In genomic region chr6:77740380-77740779, GRCh38 we compare ENCODE assay signal across 9 cellular contexts.
A peak's percentile ranks its signal among the peaks of the same experiment; 100 is the strongest.
DNase-seq lines count a peak whose midpoint lies in the region; ATAC-seq and TF ChIP-seq lines count a peak whose summit lies in the region.
"Had no signal": no experiment of that assay in that cellular context is flagged by ENCODE, and none has a peak within 500 bp of the region (broad histone marks: within the 10 kb centered on the region; RNA-seq: fewer than 3 reads in every experiment).

No MANE protein-coding gene starts in this region.

- ATAC-seq in SK-N-SH treated with all-trans-retinoic acid at 6 μM for 48 hours = peak; percentile 43; the same call in 1 of the 3 replicates
- no peak for ATAC-seq in GM21515 (IDR thresholded peaks at IDR 0.05; ENCODE audit: unreplicated experiment)
- ATAC-seq in HG02970 (IDR thresholded peaks at IDR 0.05; ENCODE audit: low FRiP score, unreplicated experiment) = no peak

- DNase-seq in AG08395 (ENCODE audit: low spot score) (peak; percentile 10), H7 (peak; percentile 6), glomerular visceral epithelial cell (ENCODE audit: extremely low spot score) (peak; percentile 21), NCI-H1048 (lab: John Stamatoyannopoulos, UW) (no peak)
- DNase-seq in activated effector memory CD4-positive, alpha-beta T cell treated with anti-CD3 and anti-CD28 coated beads, Interleukin-2, amount 50 U/mL, for 16 hours = no peak
- DNase-seq: NCI-H2029 treated with DMSO at 0.1 percent for 48 hours had no signal

- H3K27me3 ChIP-seq in H7 (ENCODE audit: control insufficient read depth, insufficient read depth, low read length) = no peaks in the 10 kb centered on the region

- H3K4me3 ChIP-seq in H7 (ENCODE audit: insufficient read depth, low read depth, low read length) = no peak overlapping the region

- no peaks in the 10 kb centered on the region for H3K36me3 ChIP-seq in H7 (replicated peaks; ENCODE audit: control insufficient read depth, insufficient read depth, low read length)

TF ChIP-seq in SK-N-SH treated with all-trans-retinoic acid at 6 μM for 48 hours, 23 proteins besides CTCF, POLR2A, EP300 and RAD21:
- TF ChIP-seq ZFP3 (CRISPR knock-in tag; IDR thresholded peaks at IDR 0.05) (no peak), RARB (CRISPR knock-in tag; IDR thresholded peaks at IDR 0.05) (no peak), OSR1 (CRISPR knock-in tag; IDR thresholded peaks at IDR 0.05) (no peak), CREB5 (CRISPR knock-in tag; IDR thresholded peaks at IDR 0.05; ENCODE audit: low read depth) (no peak), ZFP30 (CRISPR knock-in tag; IDR thresholded peaks at IDR 0.05) (no peak), CSDC2 (CRISPR knock-in tag; IDR thresholded peaks at IDR 0.05) (no peak)
TF ChIP-seq in SK-N-SH treated with all-trans-retinoic acid at 6 μM for 48 hours: peak in this region for 0.

Comparison
In these comparisons a context has a peak if more than half of its experiments do, and no peak if none do; other contexts are left out.
1. DNase-seq: peak in AG08395 (single experiment), H7 (single experiment) and glomerular visceral epithelial cell (single experiment); none in NCI-H1048 (single experiment) and activated effector memory CD4-positive, alpha-beta T cell treated with anti-CD3 and anti-CD28 coated beads, Interleukin-2, amount 50 U/mL, for 16 hours (single experiment).